In genomic region chr19:2042485-2043268, GRCh38 we compare ENCODE assay signal across 8 cellular contexts. TPM values are rescaled to one million over a fixed set of nuclear protein-coding genes. Genes with fewer than 3 reads are reported as not detected.
DNase-seq lines count a peak whose midpoint lies in the region; ATAC-seq and TF ChIP-seq lines count a peak whose summit lies in the region.

No MANE protein-coding gene starts in this region.

- H3K4me1 Mint-ChIP-seq in activated naive CD4-positive, alpha-beta T cell treated with anti-CD3 and anti-CD28 coated beads, Interleukin-2, amount 10 ng/mL, durations not matched to agents 7 days and 5 days, result peaks cover 38% of the 10 kb centered on the region
- no peaks in the 10 kb centered on the region for H3K4me1 Mint-ChIP-seq in type B pancreatic cell (ENCODE audit: unreplicated experiment)

- H3K9me3 Mint-ChIP-seq in activated naive CD4-positive, alpha-beta T cell treated with anti-CD3 and anti-CD28 coated beads, Interleukin-2, amount 10 ng/mL, durations not matched to agents 7 days and 5 days, result no peaks in the 10 kb centered on the region
- H3K9me3 Mint-ChIP-seq in activated naive CD4-positive, alpha-beta T cell treated with anti-CD3 and anti-CD28 coated beads, Interleukin-2, amount 50 U/mL, for 72 hours, result no peaks in the 10 kb centered on the region
- H3K9me3 Mint-ChIP-seq in type B pancreatic cell, result no peaks in the 10 kb centered on the region

- peaks cover 28% of the 10 kb centered on the region for H3K36me3 Mint-ChIP-seq in activated naive CD4-positive, alpha-beta T cell treated with anti-CD3 and anti-CD28 coated beads, Interleukin-2, amount 10 ng/mL, durations not matched to agents 7 days and 5 days
- peaks cover 4 to 12% of the 10 kb centered on the region in 2 donors for H3K36me3 Mint-ChIP-seq in activated naive CD4-positive, alpha-beta T cell treated with anti-CD3 and anti-CD28 coated beads, Interleukin-2, amount 50 U/mL, for 72 hours
- no peaks in the 10 kb centered on the region for H3K36me3 Mint-ChIP-seq in type B pancreatic cell

- peak; percentile 44 for DNase-seq in activated naive CD4-positive, alpha-beta T cell treated with anti-CD3 and anti-CD28 coated beads, Interleukin-2, amount 10 ng/mL, durations not matched to agents 7 days and 5 days
- no peak for DNase-seq in activated naive CD4-positive, alpha-beta T cell treated with Interleukin-2 at 50 U/mL for 16 hours
- DNase-seq in activated naive CD4-positive, alpha-beta T cell treated with anti-CD3 and anti-CD28 coated beads, Interleukin-2, amount 50 U/mL, for 72 hours (ENCODE audit: low spot score in 2 of 2), result no peak
- DNase-seq in left colon (peak; percentile 54 to 61), type B pancreatic cell (ENCODE audit: extremely low spot score, unreplicated experiment) (no peak), NCI-H1417 (lab: John Stamatoyannopoulos, UW) (no peak)

- no peaks in the 10 kb centered on the region for H3K27me3 Mint-ChIP-seq in activated naive CD4-positive, alpha-beta T cell treated with anti-CD3 and anti-CD28 coated beads, Interleukin-2, amount 10 ng/mL, durations not matched to agents 7 days and 5 days
- H3K27me3 Mint-ChIP-seq in type B pancreatic cell, result no peaks in the 10 kb centered on the region

- CTCF ChIA-PET in activated naive CD4-positive, alpha-beta T cell treated with anti-CD3 and anti-CD28 coated beads, Interleukin-2, amount 10 ng/mL, durations not matched to agents 7 days and 5 days (lab: Charles Lee), result interaction anchor here (0.8 to 1.1 kb wide), 2 partner anchors 9 to 51 kb away, joined by 3 to 4 read pairs; no protein-coding TSS in a partner anchor

- H3K27ac Mint-ChIP-seq in activated naive CD4-positive, alpha-beta T cell treated with anti-CD3 and anti-CD28 coated beads, Interleukin-2, amount 10 ng/mL, durations not matched to agents 7 days and 5 days, result peak overlapping the region; percentile 89
- H3K27ac Mint-ChIP-seq in activated naive CD4-positive, alpha-beta T cell treated with anti-CD3 and anti-CD28 coated beads, Interleukin-2, amount 50 U/mL, for 72 hours, result peak overlapping the region; percentile 36 to 86
- no peak overlapping the region for H3K27ac Mint-ChIP-seq in type B pancreatic cell

- intact Hi-C loops in left colon (cut with DNase I, micrococcal nuclease), result no loop called here

- H3K4me3 Mint-ChIP-seq in activated naive CD4-positive, alpha-beta T cell treated with anti-CD3 and anti-CD28 coated beads, Interleukin-2, amount 10 ng/mL, durations not matched to agents 7 days and 5 days, result peak overlapping the region; percentile 53
- peak overlapping the region; percentile 60 for H3K4me3 Mint-ChIP-seq in type B pancreatic cell

- no peak for TF ChIP-seq CTCF in type B pancreatic cell (conservative IDR thresholded peaks at IDR 0.05)

- no peak for ATAC-seq in activated naive CD4-positive, alpha-beta T cell treated with anti-CD3 and anti-CD28 coated beads, Interleukin-2, amount 50 U/mL, for 72 hours
- peak; percentile 16 for ATAC-seq in left colon
- ATAC-seq in activated CD4-positive, CD25-positive, alpha-beta regulatory T cell treated with anti-CD3 and anti-CD28 coated beads, Interleukin-2, amount 50 U/mL, for 24 hours, result no peak
- no peak for ATAC-seq in HG02678 (IDR thresholded peaks at IDR 0.05; ENCODE audit: unreplicated experiment)

RNA-seq across cellular contexts. Expression of gene MKNK2, which starts 8.4 kb away (rescaled TPM):
- 100 to 1,000 TPM; 211 to 261 TPM for total RNA-seq in activated naive CD4-positive, alpha-beta T cell treated with anti-CD3 and anti-CD28 coated beads, Interleukin-2, amount 50 U/mL, for 72 hours
- total RNA-seq in left colon, result 100 to 1,000 TPM; 242 to 319 TPM
- 118 and 120 TPM in 2 replicates for total RNA-seq in type B pancreatic cell (ENCODE audit: low replicate concordance)

RNA-seq across cellular contexts. Expression of gene BTBD2, which starts 27.2 kb away (rescaled TPM):
- total RNA-seq in activated naive CD4-positive, alpha-beta T cell treated with anti-CD3 and anti-CD28 coated beads, Interleukin-2, amount 50 U/mL, for 72 hours, result 10 to 100 TPM; 24.6 to 60.8 TPM
- 10 to 100 TPM; 73.1 to 73.7 TPM for total RNA-seq in left colon
- total RNA-seq in type B pancreatic cell (ENCODE audit: low replicate concordance), result 72.5 and 118 TPM in 2 replicates

RNA-seq across cellular contexts. Expression of gene MOB3A, which starts 53.4 kb away (rescaled TPM):
- total RNA-seq in activated naive CD4-positive, alpha-beta T cell treated with anti-CD3 and anti-CD28 coated beads, Interleukin-2, amount 50 U/mL, for 72 hours, result 100 to 1,000 TPM in 1 of 2 donors, 10 to 100 TPM in 1; 91.8 to 183 TPM
- total RNA-seq in left colon (10 to 100 TPM; 37.9 to 48.4 TPM), type B pancreatic cell (ENCODE audit: low replicate concordance) (34.6 and 37.8 TPM in 2 replicates)

RNA-seq across cellular contexts. Expression of gene IZUMO4, which starts 54.0 kb away (rescaled TPM):
- total RNA-seq in activated naive CD4-positive, alpha-beta T cell treated with anti-CD3 and anti-CD28 coated beads, Interleukin-2, amount 50 U/mL, for 72 hours, result 100 to 1,000 TPM in 1 of 2 donors, 10 to 100 TPM in 1; 29.7 to 105 TPM
- total RNA-seq in left colon (1 to 10 TPM; 2.1 to 2.3 TPM), type B pancreatic cell (ENCODE audit: low replicate concordance) (4.9 and 7.4 TPM in 2 replicates)

Comparison
In these comparisons a context has a peak if more than half of its experiments do, and no peak if none do; other contexts are left out.
1. DNase-seq: peak in activated naive CD4-positive, alpha-beta T cell treated with anti-CD3 and anti-CD28 coated beads, Interleukin-2, amount 10 ng/mL, durations not matched to agents 7 days and 5 days (single experiment) and left colon (2 of 2); none in activated naive CD4-positive, alpha-beta T cell treated with Interleukin-2 at 50 U/mL for 16 hours (single experiment), activated naive CD4-positive, alpha-beta T cell treated with anti-CD3 and anti-CD28 coated beads, Interleukin-2, amount 50 U/mL, for 72 hours (0 of 2), type B pancreatic cell (single experiment) and NCI-H1417 (0 of 3).